8 cellular contexts compared by ENCODE assay signal in the genomic region with DNA sequence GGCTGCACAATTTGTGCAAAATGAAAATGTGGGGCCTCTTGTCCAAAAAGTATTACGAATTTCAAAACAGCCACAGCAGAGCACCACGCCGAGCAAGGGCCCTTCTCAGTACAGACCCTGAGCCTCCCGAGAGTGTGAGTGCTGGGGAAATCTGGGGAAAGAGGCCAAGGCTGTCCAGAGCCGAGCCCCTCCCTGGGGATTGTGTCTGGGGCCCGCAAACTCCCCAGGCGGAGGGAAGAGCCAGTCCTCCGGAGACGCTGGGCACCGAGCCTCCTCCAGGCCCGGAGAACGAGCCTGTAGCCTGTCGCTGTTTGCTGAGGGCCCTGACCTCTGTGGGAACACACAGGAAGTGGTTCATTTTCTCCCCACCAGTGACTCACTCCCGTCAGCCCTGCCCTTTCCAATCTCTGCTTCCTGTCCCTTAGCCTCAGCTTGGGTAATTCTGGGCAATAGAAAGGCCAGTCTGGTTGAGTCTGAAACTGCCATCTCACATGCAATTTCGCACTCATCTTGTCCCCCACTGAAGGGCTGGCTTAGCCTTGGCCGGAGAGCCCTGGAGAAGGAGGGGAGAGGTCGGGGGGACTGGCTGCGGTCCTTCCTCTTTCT. TPM values are rescaled to one million over a fixed set of nuclear protein-coding genes. Genes with fewer than 3 reads are reported as not detected.
DNase-seq lines count a peak whose midpoint lies in the region; ATAC-seq and TF ChIP-seq lines count a peak whose summit lies in the region.

No MANE protein-coding gene starts in this region.

- no peaks in the 10 kb centered on the region for H3K79me2 ChIP-seq in ACC112 (ENCODE audit: control insufficient read depth, insufficient read depth, low read length, unreplicated experiment)
- H3K79me2 ChIP-seq in parathyroid adenoma, result no peaks in the 10 kb centered on the region

- no peaks in the 10 kb centered on the region for H3K36me3 ChIP-seq in ACC112 (ENCODE audit: insufficient read depth, low read length)
- no peaks in the 10 kb centered on the region for H3K36me3 ChIP-seq in parathyroid adenoma (ENCODE audit: control insufficient read depth, insufficient read depth, low read length)
- no peaks in the 10 kb centered on the region for H3K36me3 ChIP-seq in upper lobe of left lung

- H3K9me3 ChIP-seq in parathyroid adenoma (ENCODE audit: control insufficient read depth, low read length), result no peaks in the 10 kb centered on the region
- H3K9me3 ChIP-seq in upper lobe of left lung, result no peaks in the 10 kb centered on the region

- peak overlapping the region; percentile 60 for H3K4me3 ChIP-seq in ACC112 (ENCODE audit: low read depth, low read length)
- peak overlapping the region; percentile 9 for H3K4me3 ChIP-seq in fibroblast of villous mesenchyme (ENCODE audit: low read depth, low read length)
- no peak overlapping the region for H3K4me3 ChIP-seq in parathyroid adenoma (ENCODE audit: low read depth, low read length)
- H3K4me3 ChIP-seq in upper lobe of left lung, result peak overlapping the region in 2 of 4 donors; percentile 1 to 15

- no peak overlapping the region for H3K9ac ChIP-seq in parathyroid adenoma

- peaks cover 25% of the 10 kb centered on the region for H3K4me1 ChIP-seq in ACC112 (ENCODE audit: control insufficient read depth, insufficient read depth, low read length, unreplicated experiment)
- H3K4me1 ChIP-seq in parathyroid adenoma, result no peaks in the 10 kb centered on the region
- H3K4me1 ChIP-seq in upper lobe of left lung, result peaks cover 18 to 28% (median 24%) of the 10 kb centered on the region in 4 donors

- peak overlapping the region; percentile 95 for H3K27ac ChIP-seq in ACC112 (ENCODE audit: low read depth, low read length)
- H3K27ac ChIP-seq in parathyroid adenoma, result peak overlapping the region; percentile 64
- H3K27ac ChIP-seq in upper lobe of left lung, result peak overlapping the region; percentile 76 to 95 (median 88)

- no peak overlapping the region for H3K4me2 ChIP-seq in parathyroid adenoma (ENCODE audit: low read length)

- DNase-seq in activated T-helper 1 cell treated with Interleukin-2 at 50 U/mL for 16 hours (ENCODE audit: low read depth) (peak; percentile 55), fibroblast of villous mesenchyme (ENCODE audit: low read depth) (peak; percentile 98), upper lobe of left lung (peak; percentile 82 to 85)

- H3K27me3 ChIP-seq in ACC112 (ENCODE audit: insufficient read depth, low read length) (no peaks in the 10 kb centered on the region), parathyroid adenoma (ENCODE audit: control insufficient read depth, insufficient read depth, low read length) (no peaks in the 10 kb centered on the region), upper lobe of left lung (no peaks in the 10 kb centered on the region)

- H2AFZ ChIP-seq in ACC112 (ENCODE audit: low read length, unreplicated experiment) (no peak overlapping the region), parathyroid adenoma (peak overlapping the region; percentile 56)

- TF ChIP-seq POLR2A in upper lobe of left lung (IDR thresholded peaks at IDR 0.05), result peak in 2 of 4 donors; percentile 18 to 81

- ATAC-seq in GM18858 (IDR thresholded peaks at IDR 0.05; ENCODE audit: unreplicated experiment) (peak; percentile 93), HG03045 (IDR thresholded peaks at IDR 0.05; ENCODE audit: unreplicated experiment) (peak; percentile 90), upper lobe of left lung (ENCODE audit: low FRiP score in 2 of 2) (peak; percentile 93 to 96)

- WGBS in upper lobe of left lung, 2 donors, result 22 to 24% methylated on average over 17 to 18 of the region's 18 CpGs

- TF ChIP-seq EP300 in upper lobe of left lung (IDR thresholded peaks at IDR 0.05), result peak in 2 of 4 donors; percentile 32 to 41

- TF ChIP-seq CTCF in fibroblast of villous mesenchyme (IDR thresholded peaks at IDR 0.05; ENCODE audit: insufficient read depth, low read depth, low read length) (no peak), parathyroid adenoma (IDR thresholded peaks at IDR 0.05) (no peak), upper lobe of left lung (IDR thresholded peaks at IDR 0.05) (peak in 1 of 6 experiments; percentile 22)

TF ChIP-seq in PFSK-1, 5 proteins besides CTCF, POLR2A, EP300 and RAD21:
- TF ChIP-seq SIN3A (IDR thresholded peaks at IDR 0.05; ENCODE audit: borderline replicate concordance, insufficient read depth, low read length) (no peak), TAF1 (IDR thresholded peaks at IDR 0.05; ENCODE audit: borderline replicate concordance, insufficient read depth, low read length) (peak; percentile 77; the same call in 1 of the 2 replicates), FOXP2 (optimal IDR thresholded peaks at IDR 0.05; ENCODE audit: borderline replicate concordance, extremely low read depth, extremely low read length, insufficient read depth) (peak; percentile 97), POLR2AphosphoS5 (IDR thresholded peaks at IDR 0.05; ENCODE audit: low read depth, low read length) (peak; percentile 78)
- TF ChIP-seq, protein P1, sequence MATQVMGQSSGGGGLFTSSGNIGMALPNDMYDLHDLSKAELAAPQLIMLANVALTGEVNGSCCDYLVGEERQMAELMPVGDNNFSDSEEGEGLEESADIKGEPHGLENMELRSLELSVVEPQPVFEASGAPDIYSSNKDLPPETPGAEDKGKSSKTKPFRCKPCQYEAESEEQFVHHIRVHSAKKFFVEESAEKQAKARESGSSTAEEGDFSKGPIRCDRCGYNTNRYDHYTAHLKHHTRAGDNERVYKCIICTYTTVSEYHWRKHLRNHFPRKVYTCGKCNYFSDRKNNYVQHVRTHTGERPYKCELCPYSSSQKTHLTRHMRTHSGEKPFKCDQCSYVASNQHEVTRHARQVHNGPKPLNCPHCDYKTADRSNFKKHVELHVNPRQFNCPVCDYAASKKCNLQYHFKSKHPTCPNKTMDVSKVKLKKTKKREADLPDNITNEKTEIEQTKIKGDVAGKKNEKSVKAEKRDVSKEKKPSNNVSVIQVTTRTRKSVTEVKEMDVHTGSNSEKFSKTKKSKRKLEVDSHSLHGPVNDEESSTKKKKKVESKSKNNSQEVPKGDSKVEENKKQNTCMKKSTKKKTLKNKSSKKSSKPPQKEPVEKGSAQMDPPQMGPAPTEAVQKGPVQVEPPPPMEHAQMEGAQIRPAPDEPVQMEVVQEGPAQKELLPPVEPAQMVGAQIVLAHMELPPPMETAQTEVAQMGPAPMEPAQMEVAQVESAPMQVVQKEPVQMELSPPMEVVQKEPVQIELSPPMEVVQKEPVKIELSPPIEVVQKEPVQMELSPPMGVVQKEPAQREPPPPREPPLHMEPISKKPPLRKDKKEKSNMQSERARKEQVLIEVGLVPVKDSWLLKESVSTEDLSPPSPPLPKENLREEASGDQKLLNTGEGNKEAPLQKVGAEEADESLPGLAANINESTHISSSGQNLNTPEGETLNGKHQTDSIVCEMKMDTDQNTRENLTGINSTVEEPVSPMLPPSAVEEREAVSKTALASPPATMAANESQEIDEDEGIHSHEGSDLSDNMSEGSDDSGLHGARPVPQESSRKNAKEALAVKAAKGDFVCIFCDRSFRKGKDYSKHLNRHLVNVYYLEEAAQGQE (IDR thresholded peaks at IDR 0.05; ENCODE audit: insufficient read depth in 1 of 2, low read depth in 2 of 2, low read length in 2 of 2), result peak in 1 of 2 experiments; percentile 59; a peak in 1 of 4 replicates

RNA-seq across cellular contexts. Expression of a gene that starts 19.5 kb away (rescaled TPM):
- 55.8 TPM for polyA plus RNA-seq in PFSK-1 (2012; ENCODE audit: insufficient read length, low read depth)
- 41.9 and 46.2 TPM in 2 replicates for total RNA-seq in fibroblast of villous mesenchyme
- 10 to 100 TPM; 24.0 to 52.3 (median 35.7) TPM for total RNA-seq in upper lobe of left lung
